8 cellular contexts compared by ENCODE assay signal in genomic region chr9:98807811-98808195, GRCh38. TPM values are rescaled to one million over a fixed set of nuclear protein-coding genes. Genes with fewer than 3 reads are reported as not detected.
A peak's percentile ranks its signal among the peaks of the same experiment; 100 is the strongest.
DNase-seq lines count a peak whose midpoint lies in the region; ATAC-seq and TF ChIP-seq lines count a peak whose summit lies in the region.

No MANE protein-coding gene starts in this region.

- H3K27me3 Mint-ChIP-seq in activated T-helper 1 cell treated with anti-CD3 and anti-CD28 coated beads, Interleukin-12 subunit alpha, Interleukin-12 subunit beta, Interleukin-2, Interleukin-4 antibody, amounts not matched to agents 30 ng/mL and 10 ng/mL and 1 ng/mL, durations not matched to agents 14 hours and 24 hours and 36 hours (ENCODE audit: insufficient read depth), result peaks cover 57% of the 10 kb centered on the region

- H3K79me2 ChIP-seq in smooth muscle cell (ENCODE audit: low read depth), result no peaks in the 10 kb centered on the region

- H3K4me1 Mint-ChIP-seq in activated T-helper 1 cell treated with anti-CD3 and anti-CD28 coated beads, Interleukin-12 subunit alpha, Interleukin-12 subunit beta, Interleukin-2, Interleukin-4 antibody, amounts not matched to agents 30 ng/mL and 10 ng/mL and 1 ng/mL, durations not matched to agents 14 hours and 24 hours and 36 hours (ENCODE audit: low read depth), result peaks cover 12% of the 10 kb centered on the region

- ATAC-seq in GM18505 (IDR thresholded peaks at IDR 0.05; ENCODE audit: unreplicated experiment) (peak; percentile 36), HG03280 (IDR thresholded peaks at IDR 0.05; ENCODE audit: unreplicated experiment) (peak; percentile 23), GM21390 (IDR thresholded peaks at IDR 0.05; ENCODE audit: unreplicated experiment) (no peak)

- no peak overlapping the region for H3K9ac ChIP-seq in smooth muscle cell (ENCODE audit: low read depth)

- H3K27me3 ChIP-seq in smooth muscle cell (ENCODE audit: low read depth), result peaks cover 31% of the 10 kb centered on the region

- no peak overlapping the region for H3K27ac Mint-ChIP-seq in activated T-helper 1 cell treated with anti-CD3 and anti-CD28 coated beads, Interleukin-12 subunit alpha, Interleukin-12 subunit beta, Interleukin-2, Interleukin-4 antibody, amounts not matched to agents 30 ng/mL and 10 ng/mL and 1 ng/mL, durations not matched to agents 14 hours and 24 hours and 36 hours

- H3K4me3 ChIP-seq in iPS-11a (ENCODE audit: low read depth, low read length) (peak overlapping the region; percentile 33), smooth muscle cell (peak overlapping the region; percentile 60)

- peaks cover 2% of the 10 kb centered on the region for H3K36me3 Mint-ChIP-seq in activated T-helper 1 cell treated with anti-CD3 and anti-CD28 coated beads, Interleukin-12 subunit alpha, Interleukin-12 subunit beta, Interleukin-2, Interleukin-4 antibody, amounts not matched to agents 30 ng/mL and 10 ng/mL and 1 ng/mL, durations not matched to agents 14 hours and 24 hours and 36 hours (ENCODE audit: low read depth)

- no peaks in the 10 kb centered on the region for H3K36me3 ChIP-seq in smooth muscle cell (ENCODE audit: low read depth)

- peak; percentile 17 for DNase-seq in activated T-helper 1 cell treated with anti-CD3 and anti-CD28 coated beads, Interleukin-12 subunit alpha, Interleukin-12 subunit beta, Interleukin-2, Interleukin-4 antibody, amounts not matched to agents 30 ng/mL and 10 ng/mL and 1 ng/mL, durations not matched to agents 14 hours and 24 hours and 36 hours (ENCODE audit: low spot score)
- no peak for DNase-seq in smooth muscle cell (lab: John Stamatoyannopoulos, UW; ENCODE audit: unreplicated experiment)
- DNase-seq in NK-92 treated with Interleukin-12 subunit alpha and Interleukin-12 subunit beta, amount 100 ng/mL, for 24 hours (lab: John Stamatoyannopoulos, UW), result no peak
- no peak for DNase-seq in NCI-H187 (lab: John Stamatoyannopoulos, UW)

- H3F3A ChIP-seq in smooth muscle cell (ENCODE audit: low read depth), result peaks cover 8% of the 10 kb centered on the region

- H4K20me1 ChIP-seq in smooth muscle cell (ENCODE audit: low read depth), result no peaks in the 10 kb centered on the region

- H3K4me2 ChIP-seq in smooth muscle cell, result peak overlapping the region; percentile 99

- no peak overlapping the region for H3K27ac ChIP-seq in smooth muscle cell (ENCODE audit: low read depth)

- H3K4me1 ChIP-seq in smooth muscle cell (ENCODE audit: low read depth), result peaks cover 29% of the 10 kb centered on the region

- 1% methylated on average over 37 of the region's 46 CpGs for WGBS in smooth muscle cell (ENCODE audit: low lambda C conversion rate)

- intact Hi-C loops in activated T-helper 1 cell treated with anti-CD3 and anti-CD28 coated beads, Interleukin-12 subunit alpha, Interleukin-12 subunit beta, Interleukin-2, Interleukin-4 antibody, amounts not matched to agents 30 ng/mL and 10 ng/mL and 1 ng/mL, durations not matched to agents 14 hours and 24 hours and 36 hours (cut with micrococcal nuclease), result loop anchor here (1.0 to 5.0 kb wide), 2 partner anchors 12 to 1789 kb away; partner anchors contain the start of gene ANKS6

- peak overlapping the region; percentile 77 for H3K4me3 Mint-ChIP-seq in activated T-helper 1 cell treated with anti-CD3 and anti-CD28 coated beads, Interleukin-12 subunit alpha, Interleukin-12 subunit beta, Interleukin-2, Interleukin-4 antibody, amounts not matched to agents 30 ng/mL and 10 ng/mL and 1 ng/mL, durations not matched to agents 14 hours and 24 hours and 36 hours

- no peaks in the 10 kb centered on the region for H3K9me3 ChIP-seq in smooth muscle cell (replicated peaks; ENCODE audit: low read depth)

- peak overlapping the region; percentile 77 for H2AFZ ChIP-seq in smooth muscle cell (ENCODE audit: low read depth)

- no peak for TF ChIP-seq CTCF in smooth muscle cell (IDR thresholded peaks at IDR 0.05; ENCODE audit: borderline replicate concordance, insufficient read depth, poor library complexity, severe bottlenecking)

- no peaks in the 10 kb centered on the region for H3K9me3 Mint-ChIP-seq in activated T-helper 1 cell treated with anti-CD3 and anti-CD28 coated beads, Interleukin-12 subunit alpha, Interleukin-12 subunit beta, Interleukin-2, Interleukin-4 antibody, amounts not matched to agents 30 ng/mL and 10 ng/mL and 1 ng/mL, durations not matched to agents 14 hours and 24 hours and 36 hours

- TF ChIP-seq POLR2A in GM18505 (IDR thresholded peaks at IDR 0.05; ENCODE audit: borderline replicate concordance, extremely low read depth, insufficient read depth, insufficient read length), result no peak

RNA-seq across cellular contexts. Expression of gene GALNT12, which starts 0.3 kb away (rescaled TPM):
- total RNA-seq in activated T-helper 1 cell treated with anti-CD3 and anti-CD28 coated beads, Interleukin-12 subunit alpha, Interleukin-12 subunit beta, Interleukin-2, Interleukin-4 antibody, amounts not matched to agents 30 ng/mL and 10 ng/mL and 1 ng/mL, durations not matched to agents 14 hours and 24 hours and 36 hours, result 2.3 and 2.5 TPM in 2 replicates
- total RNA-seq in smooth muscle cell, result 1.7 and 2.6 TPM in 2 replicates
- 2.9 and 4.0 TPM in 2 replicates for polyA plus RNA-seq in smooth muscle cell

RNA-seq across cellular contexts. Expression of gene ANKS6, which starts 11.4 kb away (rescaled TPM):
- total RNA-seq in activated T-helper 1 cell treated with anti-CD3 and anti-CD28 coated beads, Interleukin-12 subunit alpha, Interleukin-12 subunit beta, Interleukin-2, Interleukin-4 antibody, amounts not matched to agents 30 ng/mL and 10 ng/mL and 1 ng/mL, durations not matched to agents 14 hours and 24 hours and 36 hours, result 10.6 and 11.1 TPM in 2 replicates
- total RNA-seq in smooth muscle cell, result 6.6 and 10.5 TPM in 2 replicates
- 13.6 and 15.5 TPM in 2 replicates for polyA plus RNA-seq in smooth muscle cell
